9 cellular contexts compared by ENCODE assay signal in the genomic region with DNA sequence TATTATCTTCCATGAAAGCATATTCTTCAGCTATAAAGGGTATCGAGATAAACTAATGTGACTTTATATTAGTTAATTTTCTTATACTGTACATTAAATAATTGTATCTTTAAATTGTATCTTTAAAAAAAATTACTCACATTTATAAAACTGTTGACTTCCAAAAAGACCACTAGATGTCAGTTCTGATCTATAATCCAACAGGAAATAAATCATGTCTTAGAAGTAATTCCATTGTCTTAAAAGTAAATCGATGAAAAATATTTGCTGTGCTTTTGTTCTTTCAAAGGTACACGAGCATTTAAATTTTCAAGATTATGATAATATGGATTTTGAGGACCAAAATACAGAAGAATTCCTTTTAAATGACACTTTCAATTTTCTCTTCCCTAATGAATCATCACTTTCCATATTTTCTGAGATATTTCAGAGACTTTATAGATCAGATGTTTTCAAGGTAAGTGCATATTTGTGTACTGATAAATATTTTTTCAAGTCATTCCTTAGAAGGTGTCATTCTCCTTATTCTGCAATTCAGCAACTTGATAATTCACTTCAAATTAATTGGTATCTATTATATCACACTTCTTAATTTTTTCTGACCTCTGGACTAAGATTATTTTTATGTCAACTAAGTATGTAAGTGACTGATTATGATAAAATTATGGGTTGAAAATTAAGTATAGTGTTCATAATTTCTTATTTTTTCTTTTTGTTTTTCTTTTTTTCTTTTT.
A peak's percentile ranks its signal among the peaks of the same experiment; 100 is the strongest.
DNase-seq lines count a peak whose midpoint lies in the region; ATAC-seq and TF ChIP-seq lines count a peak whose summit lies in the region.
"Had no signal": no experiment of that assay in that cellular context is flagged by ENCODE, and none has a peak within 500 bp of the region (broad histone marks: within the 10 kb centered on the region; RNA-seq: fewer than 3 reads in every experiment).

No MANE protein-coding gene starts in this region.

- no peaks in the 10 kb centered on the region for H3K36me3 ChIP-seq in GM06990 (ENCODE audit: control insufficient read depth, insufficient read depth, low read length)
- H3K36me3 ChIP-seq in neural cell (ENCODE audit: insufficient read depth, low read length), result no peaks in the 10 kb centered on the region
- H3K36me3 ChIP-seq in trophoblast cell (ENCODE audit: control insufficient read depth in 1 of 2, insufficient read depth in 2 of 2, low read length in 2 of 2), result no peaks in the 10 kb centered on the region

- no peak overlapping the region for H2BK120ac ChIP-seq in trophoblast cell (ENCODE audit: insufficient read depth, low read length, poor library complexity)

- H3K18ac ChIP-seq in trophoblast cell (ENCODE audit: low read length), result no peak overlapping the region

- no peaks in the 10 kb centered on the region for H4K20me1 ChIP-seq in neural cell (ENCODE audit: insufficient read depth)

- no peak overlapping the region for H2BK5ac ChIP-seq in trophoblast cell (ENCODE audit: low read depth, low read length, poor library complexity)

- no peak overlapping the region for H2AFZ ChIP-seq in neural cell (ENCODE audit: low read depth, low read length)
- H2AFZ ChIP-seq in trophoblast cell (ENCODE audit: insufficient read depth, low read length, poor library complexity), result no peak overlapping the region

- no peak overlapping the region for H4K91ac ChIP-seq in trophoblast cell (ENCODE audit: low read depth, low read length)

- no peaks in the 10 kb centered on the region for H3K9me3 ChIP-seq in neural cell (ENCODE audit: low read length)
- H3K9me3 ChIP-seq in trophoblast cell (ENCODE audit: insufficient read depth, low read depth, low read length), result no peaks in the 10 kb centered on the region

- no peaks in the 10 kb centered on the region for H3F3A ChIP-seq in neural cell (ENCODE audit: insufficient read depth, low read length, poor library complexity, severe bottlenecking)

- no peak overlapping the region for H2AK5ac ChIP-seq in trophoblast cell (ENCODE audit: low read length)

- H4K8ac ChIP-seq in trophoblast cell (ENCODE audit: low read depth, low read length), result no peak overlapping the region

- no peak overlapping the region for H3K14ac ChIP-seq in trophoblast cell (ENCODE audit: low read length)

- H3K4me3 ChIP-seq in GM06990 (replicated peaks; ENCODE audit: low read depth, low read length) (no peak overlapping the region), neural cell (ENCODE audit: low read length) (no peak overlapping the region), trophoblast cell (ENCODE audit: low read depth, low read length) (no peak overlapping the region)

- no peaks in the 10 kb centered on the region for H3K79me1 ChIP-seq in trophoblast cell (ENCODE audit: low read length)

- no CpG with 5 or more reads among the region's 3 CpGs for WGBS in trophoblast cell (ENCODE audit: extremely low coverage, insufficient coverage, insufficient read length)

- H3K4me1 ChIP-seq in trophoblast cell (ENCODE audit: control insufficient read depth in 1 of 2, insufficient read depth in 2 of 2, low read length in 2 of 2), result no peaks in the 10 kb centered on the region

- H3K4me2 ChIP-seq in neural cell (ENCODE audit: low read length) (no peak overlapping the region), trophoblast cell (ENCODE audit: low read length) (no peak overlapping the region)

- H3K27ac ChIP-seq in neural cell (ENCODE audit: low read length), result no peak overlapping the region
- H3K27ac ChIP-seq in trophoblast cell (ENCODE audit: low read depth, low read length), result no peak overlapping the region
- H3K27ac ChIP-seq: HL-60 had no signal

- no peak for TF ChIP-seq EP300 in neural cell (conservative IDR thresholded peaks at IDR 0.05; ENCODE audit: poor library complexity, severe bottlenecking)

- no peaks in the 10 kb centered on the region for H3K9me2 ChIP-seq in neural cell (ENCODE audit: insufficient read depth, low read length)

- TF ChIP-seq CTCF in GM06990 (IDR thresholded peaks at IDR 0.05; ENCODE audit: insufficient read depth, low read length, poor library complexity, severe bottlenecking), result no peak
- peak; percentile 66 for TF ChIP-seq CTCF in neural cell (IDR thresholded peaks at IDR 0.05; ENCODE audit: poor library complexity, severe bottlenecking)

- no peak for ATAC-seq in GM18505 (IDR thresholded peaks at IDR 0.05; ENCODE audit: unreplicated experiment)

- no peak overlapping the region for H2BK12ac ChIP-seq in trophoblast cell (ENCODE audit: low read length)

- H3K23ac ChIP-seq in trophoblast cell (ENCODE audit: low read length), result no peak overlapping the region

- TF ChIP-seq POLR2A in GM18505 (IDR thresholded peaks at IDR 0.05; ENCODE audit: borderline replicate concordance, extremely low read depth, insufficient read depth, insufficient read length), result no peak

- H3K9ac ChIP-seq in neural cell (ENCODE audit: low read length), result no peak overlapping the region
- H3K9ac ChIP-seq in trophoblast cell (ENCODE audit: low read length), result no peak overlapping the region

- no peak overlapping the region for H4K12ac ChIP-seq in trophoblast cell (ENCODE audit: low read depth, low read length)

- no peak overlapping the region for H3K4ac ChIP-seq in trophoblast cell (ENCODE audit: low read depth, low read length)

- H3K27me3 ChIP-seq in GM06990 (replicated peaks; ENCODE audit: control insufficient read depth, insufficient read depth, low read length), result no peaks in the 10 kb centered on the region
- H3K27me3 ChIP-seq in neural cell (ENCODE audit: insufficient read depth, low read depth, low read length), result no peaks in the 10 kb centered on the region
- H3K27me3 ChIP-seq in trophoblast cell (ENCODE audit: insufficient read depth, low read length), result no peaks in the 10 kb centered on the region

- peak; percentile 74 for TF ChIP-seq RAD21 in neural cell (conservative IDR thresholded peaks at IDR 0.05)

- DNase-seq in GM06990 (ENCODE audit: extremely low read depth, insufficient read length) (peak; percentile 5), M059J (ENCODE audit: low read depth) (peak; percentile 51), amniotic epithelial cell (ENCODE audit: low read depth) (peak; percentile 32), trophoblast cell (no peak), AG08396 (ENCODE audit: low spot score) (no peak)
- DNase-seq in activated CD4-positive, CD25-positive, alpha-beta regulatory T cell treated with anti-CD3 and anti-CD28 coated beads, Interleukin-2, amount 50 U/mL, for 72 hours, result no peak

- H3K79me2 ChIP-seq in neural cell (replicated peaks; ENCODE audit: insufficient read depth, low read length) (no peaks in the 10 kb centered on the region), trophoblast cell (ENCODE audit: control insufficient read depth, insufficient read depth, low read length, poor library complexity) (no peaks in the 10 kb centered on the region)

TF ChIP-seq in neural cell, 6 proteins besides CTCF, POLR2A, EP300 and RAD21:
- no peak for TF ChIP-seq MXI1 (conservative IDR thresholded peaks at IDR 0.05; ENCODE audit: poor library complexity, severe bottlenecking)
- TF ChIP-seq SMC3 (conservative IDR thresholded peaks at IDR 0.05; ENCODE audit: poor library complexity), result peak; percentile 74

Comparison
In these comparisons a context has a peak if more than half of its experiments do, and no peak if none do; other contexts are left out.
1. DNase-seq: peak in GM06990 (single experiment), M059J (single experiment) and amniotic epithelial cell (single experiment); none in trophoblast cell (0 of 2), AG08396 (single experiment) and activated CD4-positive, CD25-positive, alpha-beta regulatory T cell treated with anti-CD3 and anti-CD28 coated beads, Interleukin-2, amount 50 U/mL, for 72 hours (single experiment).